37 cellular contexts compared by ENCODE assay signal in genomic region chr3:138025553-138025952, GRCh38. TPM values are rescaled to one million over a fixed set of nuclear protein-coding genes. Genes with fewer than 3 reads are reported as not detected.
"Had no signal": no experiment of that assay in that cellular context is flagged by ENCODE, and none has a peak within 500 bp of the region (broad histone marks: within the 10 kb centered on the region; RNA-seq: fewer than 3 reads in every experiment).

No MANE protein-coding gene starts in this region.

- H3K36me3 ChIP-seq: breast epithelium, cardiac muscle cell, colonic mucosa, WERI-Rb-1 had no signal

- H3K4me3 Mint-ChIP-seq: activated B cell treated with CpG ODN at 0.5 μM for 24 hours; activated CD8-positive, alpha-beta T cell treated with anti-CD3 and anti-CD28 coated beads for 36 hours; activated naive CD4-positive, alpha-beta T cell treated with anti-CD3 and anti-CD28 coated beads, Interleukin-2, amount 10 ng/mL, durations not matched to agents 7 days and 5 days; activated naive CD8-positive, alpha-beta T cell treated with anti-CD3 and anti-CD28 coated beads, Interleukin-2, amount 10 ng/mL, durations not matched to agents 7 days and 5 days; activated T-cell treated with anti-CD3 and anti-CD28 coated beads, Interleukin-2, amount 50 U/mL, for 72 hours; brain; T-helper 17 cell; T-helper 2 cell treated with Interferon-gamma antibody and Interleukin-4, amounts not matched to agents 5 μg/mL and 100 μg/mL, for 36 hours had no signal

- H3K27ac ChIP-seq: ascending aorta, breast epithelium, cardiac muscle cell, colonic mucosa, epithelial cell of prostate, esophagus squamous epithelium, gastroesophageal sphincter, WERI-Rb-1 had no signal

- H3K27me3 ChIP-seq: ascending aorta, breast epithelium, cardiac muscle cell, colonic mucosa, esophagus squamous epithelium, gastroesophageal sphincter had no signal

- H3K27ac Mint-ChIP-seq: activated B cell treated with CpG ODN at 0.5 μM for 24 hours; activated CD8-positive, alpha-beta T cell treated with anti-CD3 and anti-CD28 coated beads for 36 hours; activated naive CD4-positive, alpha-beta T cell treated with anti-CD3 and anti-CD28 coated beads, Interleukin-2, amount 10 ng/mL, durations not matched to agents 7 days and 5 days; activated naive CD8-positive, alpha-beta T cell treated with anti-CD3 and anti-CD28 coated beads, Interleukin-2, amount 10 ng/mL, durations not matched to agents 7 days and 5 days; activated T-cell treated with anti-CD3 and anti-CD28 coated beads, Interleukin-2, amount 50 U/mL, for 72 hours; brain; T-helper 17 cell; T-helper 2 cell treated with Interferon-gamma antibody and Interleukin-4, amounts not matched to agents 5 μg/mL and 100 μg/mL, for 36 hours had no signal

- H3K4me1 Mint-ChIP-seq: activated B cell treated with CpG ODN at 0.5 μM for 24 hours; activated naive CD4-positive, alpha-beta T cell treated with anti-CD3 and anti-CD28 coated beads, Interleukin-2, amount 10 ng/mL, durations not matched to agents 7 days and 5 days; activated naive CD8-positive, alpha-beta T cell treated with anti-CD3 and anti-CD28 coated beads, Interleukin-2, amount 10 ng/mL, durations not matched to agents 7 days and 5 days; brain; T-helper 17 cell had no signal

- H3K4me1 ChIP-seq: ascending aorta, breast epithelium, colonic mucosa, esophagus squamous epithelium, gastroesophageal sphincter had no signal

- H3K9me3 ChIP-seq: ascending aorta, breast epithelium, colonic mucosa, esophagus squamous epithelium, gastroesophageal sphincter had no signal

- DNase-seq: activated B cell treated with CpG ODN at 0.5 μM for 24 hours; activated CD4-positive, alpha-beta T cell treated with anti-CD3 and anti-CD28 coated beads for 48 hours; activated CD4-positive, alpha-beta T cell treated with anti-CD3 and anti-CD28 coated beads, Interleukin-2, amount 50 U/mL, for 1 hour; activated CD4-positive, alpha-beta T cell treated with anti-CD3 and anti-CD28 coated beads, Interleukin-2, amount 50 U/mL, for 48 hours; activated CD8-positive, alpha-beta memory T cell treated with anti-CD3 and anti-CD28 coated beads for 24 hours; activated CD8-positive, alpha-beta T cell treated with anti-CD3 and anti-CD28 coated beads for 36 hours; activated gamma-delta T cell; activated naive CD4-positive, alpha-beta T cell; activated naive CD4-positive, alpha-beta T cell treated with anti-CD3 and anti-CD28 coated beads, Interleukin-2, amount 10 ng/mL, durations not matched to agents 7 days and 5 days; activated naive CD8-positive, alpha-beta T cell treated with anti-CD3 and anti-CD28 coated beads, Interleukin-2, amount 10 ng/mL, durations not matched to agents 7 days and 5 days; activated T-cell treated with anti-CD3 and anti-CD28 coated beads, Interleukin-2, amount 50 U/mL, for 1 hour; activated T-cell treated with anti-CD3 and anti-CD28 coated beads, Interleukin-2, amount 50 U/mL, for 72 hours; central memory CD4-positive, alpha-beta T cell; cerebellar nuclear complex; colonic mucosa; effector CD8-positive, alpha-beta T cell; esophagus squamous epithelium; foreskin melanocyte; T-helper 1 cell; T-helper 17 cell; T1000; WERI-Rb-1 had no signal

- H3K9me3 Mint-ChIP-seq: activated B cell treated with CpG ODN at 0.5 μM for 24 hours; activated CD8-positive, alpha-beta T cell treated with anti-CD3 and anti-CD28 coated beads for 36 hours; activated naive CD4-positive, alpha-beta T cell treated with anti-CD3 and anti-CD28 coated beads, Interleukin-2, amount 10 ng/mL, durations not matched to agents 7 days and 5 days; activated naive CD4-positive, alpha-beta T cell treated with anti-CD3 and anti-CD28 coated beads, Interleukin-2, amount 50 U/mL, for 72 hours; activated naive CD8-positive, alpha-beta T cell treated with anti-CD3 and anti-CD28 coated beads, Interleukin-2, amount 10 ng/mL, durations not matched to agents 7 days and 5 days; activated T-cell treated with anti-CD3 and anti-CD28 coated beads, Interleukin-2, amount 50 U/mL, for 72 hours; brain; T-helper 2 cell treated with Interferon-gamma antibody and Interleukin-4, amounts not matched to agents 5 μg/mL and 100 μg/mL, for 36 hours had no signal

- FAIRE-seq: endometrium, endothelial cell of umbilical vein had no signal

- ATAC-seq: activated CD4-positive, CD25-positive, alpha-beta regulatory T cell treated with anti-CD3 and anti-CD28 coated beads, Interleukin-2, amount 50 U/mL, for 24 hours; activated CD8-positive, alpha-beta T cell treated with anti-CD3 and anti-CD28 coated beads for 36 hours; activated naive CD4-positive, alpha-beta T cell treated with anti-CD3 and anti-CD28 coated beads, Interleukin-2, amount 50 U/mL, for 72 hours; activated T-cell treated with anti-CD3 and anti-CD28 coated beads, Interleukin-2, amount 50 U/mL, for 72 hours; gastroesophageal sphincter; T-helper 17 cell had no signal

- H3K4me3 ChIP-seq: ascending aorta, breast epithelium, cardiac muscle cell, colonic mucosa, esophagus squamous epithelium, gastroesophageal sphincter had no signal

RNA-seq across cellular contexts. Expression of gene CLDN18, which starts 15.6 kb away (rescaled TPM):
- total RNA-seq: activated B cell treated with CpG ODN at 0.5 μM for 24 hours; activated CD8-positive, alpha-beta T cell treated with anti-CD3 and anti-CD28 coated beads for 36 hours; activated naive CD4-positive, alpha-beta T cell treated with anti-CD3 and anti-CD28 coated beads, Interleukin-2, amount 50 U/mL, for 72 hours; activated naive CD8-positive, alpha-beta T cell treated with anti-CD3 and anti-CD28 coated beads, Interleukin-2, amount 10 ng/mL, durations not matched to agents 7 days and 5 days; activated T-cell treated with anti-CD3 and anti-CD28 coated beads, Interleukin-2, amount 50 U/mL, for 72 hours; breast epithelium; cardiac muscle cell; dermis microvascular lymphatic vessel endothelial cell; endothelial cell of umbilical vein; fibroblast of lung; fibroblast of villous mesenchyme; gastroesophageal sphincter; glomerular endothelial cell; T-helper 17 cell had no signal
- polyA plus RNA-seq: endothelial cell of umbilical vein, fibroblast of lung had no signal
